ENCODE assay signal across 1 cellular context in the genomic region with DNA sequence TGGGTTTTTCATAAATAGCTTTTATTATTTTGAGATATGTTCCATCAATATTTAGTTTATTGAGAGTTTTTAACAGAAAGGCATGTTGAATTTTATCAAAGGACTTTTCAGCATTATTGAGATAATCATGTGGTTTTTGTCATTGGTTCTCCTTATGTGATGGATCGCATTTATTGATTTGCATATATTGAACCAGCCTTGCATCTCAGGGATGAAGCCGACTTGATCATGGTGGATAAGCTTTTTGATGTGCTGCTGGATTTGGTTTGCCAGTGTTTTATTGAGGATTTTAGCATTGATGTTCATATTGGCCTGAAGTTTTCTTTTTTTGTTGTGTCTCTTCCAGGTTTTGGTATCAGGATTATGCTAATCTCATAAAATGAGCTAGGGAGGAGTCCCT. TPM values are rescaled to one million over a fixed set of nuclear protein-coding genes. Genes with fewer than 3 reads are reported as not detected.
"Had no signal": no experiment of that assay in that cellular context is flagged by ENCODE, and none has a peak within 500 bp of the region (broad histone marks: within the 10 kb centered on the region; RNA-seq: fewer than 3 reads in every experiment).

No MANE protein-coding gene starts in this region.

RNA-seq across cellular contexts. Expression of a gene that starts 12.8 kb away (rescaled TPM):
- total RNA-seq: SK-MEL-5 had no signal
